In genomic region chr11:88103337-88104206, GRCh38 we compare ENCODE assay signal across 1 cellular context.
TF ChIP-seq lines count a peak whose summit lies in the region.

No MANE protein-coding gene starts in this region.

TF ChIP-seq in K562, 482 proteins besides CTCF, POLR2A, EP300 and RAD21 (continued from another document and continues in another):
- no peak for TF ChIP-seq ZNF609 (CRISPR knock-in tag; IDR thresholded peaks at IDR 0.05; ENCODE audit: borderline replicate concordance)
- TF ChIP-seq ZC3H11A (IDR thresholded peaks at IDR 0.05; ENCODE audit: low read depth, low read length), result no peak
- no peak for TF ChIP-seq E2F5 (CRISPR knock-in tag; IDR thresholded peaks at IDR 0.05)
- TF ChIP-seq ZNF586 (CRISPR knock-in tag; conservative IDR thresholded peaks at IDR 0.05), result no peak
- no peak for TF ChIP-seq FOXP4 (CRISPR knock-in tag; IDR thresholded peaks at IDR 0.05; ENCODE audit: borderline replicate concordance)
- TF ChIP-seq JUN (IDR thresholded peaks at IDR 0.05; ENCODE audit: borderline replicate concordance, low read depth, low read length), result 0 out of 2 replicates have a peak, but pooled peaks have one; percentile 6
- no peak for TF ChIP-seq JUN (CRISPR knock-in tag; IDR thresholded peaks at IDR 0.05; ENCODE audit: borderline replicate concordance)
- no peak for TF ChIP-seq HNRNPLL (IDR thresholded peaks at IDR 0.05; ENCODE audit: low read depth, low read length, poor library complexity, severe bottlenecking)
- no peak for TF ChIP-seq ZNF511 (CRISPR knock-in tag; IDR thresholded peaks at IDR 0.05)
- TF ChIP-seq ATF3 (IDR thresholded peaks at IDR 0.05), result no peak
- TF ChIP-seq ATF3 (CRISPR knock-in tag; conservative IDR thresholded peaks at IDR 0.05), result no peak
- TF ChIP-seq ATF4 (CRISPR knock-in tag; IDR thresholded peaks at IDR 0.05), result no peak
- TF ChIP-seq ELF4 (CRISPR knock-in tag; IDR thresholded peaks at IDR 0.05), result no peak
- no peak for TF ChIP-seq ZBTB49 (CRISPR knock-in tag; IDR thresholded peaks at IDR 0.05; ENCODE audit: borderline replicate concordance)
- no peak for TF ChIP-seq MGA (IDR thresholded peaks at IDR 0.05)
- TF ChIP-seq BCOR (IDR thresholded peaks at IDR 0.05), result no peak
- no peak for TF ChIP-seq ZNF324 (CRISPR knock-in tag; IDR thresholded peaks at IDR 0.05)
- TF ChIP-seq HEY1 (CRISPR knock-in tag; IDR thresholded peaks at IDR 0.05; ENCODE audit: borderline replicate concordance), result no peak
- TF ChIP-seq NUFIP1 (IDR thresholded peaks at IDR 0.05; ENCODE audit: partially characterized antibody), result no peak
- no peak for TF ChIP-seq ZNF436 (CRISPR knock-in tag; IDR thresholded peaks at IDR 0.05)
- no peak; the same call in 1 of the 2 replicates for TF ChIP-seq VEZF1 (CRISPR knock-in tag; IDR thresholded peaks at IDR 0.05)
- TF ChIP-seq GABPA (tag; conservative IDR thresholded peaks at IDR 0.05; ENCODE audit: low read depth), result no peak
